In the genomic region with DNA sequence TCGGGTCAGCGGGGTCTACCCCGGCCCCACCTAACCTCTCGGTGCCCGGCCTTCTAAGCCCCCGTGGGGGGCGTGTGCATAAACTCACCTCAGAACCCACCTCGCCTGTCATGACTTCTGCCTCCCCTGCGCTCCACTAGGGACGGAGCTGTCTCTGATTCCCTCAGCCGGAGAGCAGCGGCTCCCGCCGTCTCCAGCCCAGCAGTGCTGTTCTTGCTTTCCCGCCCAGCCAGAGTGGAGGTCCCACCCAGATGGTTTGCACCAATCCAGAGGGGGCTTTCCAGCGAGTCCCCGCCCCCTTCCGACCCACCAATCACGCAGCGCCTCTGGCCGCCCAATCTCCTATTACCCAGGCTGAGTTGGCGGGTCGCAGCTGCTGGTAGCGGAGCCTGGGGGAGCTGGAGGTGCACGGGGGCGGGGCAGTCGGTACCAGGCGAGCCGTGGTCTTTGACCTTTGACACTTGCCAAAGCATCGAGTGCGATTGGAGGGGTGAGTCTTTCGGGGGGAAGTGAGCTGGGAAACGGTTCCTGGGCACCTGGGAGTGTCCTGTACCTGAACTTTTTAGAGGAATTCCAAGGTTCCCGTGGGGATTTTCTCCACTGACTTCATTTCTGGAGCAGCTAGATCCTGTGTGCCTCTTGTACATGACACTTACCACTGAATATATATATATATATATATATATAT, we compare ENCODE assay signal across 1 cellular context.
TF ChIP-seq lines count a peak whose summit lies in the region.

A gene (minus strand): TSS at position 220 of the 688 bp plus-strand sequence. CDS start 108 bp downstream, at position 112.

TF ChIP-seq in H1, 55 proteins besides CTCF, POLR2A, EP300 and RAD21:
- TF ChIP-seq JUND (IDR thresholded peaks at IDR 0.05; ENCODE audit: low read length) (no peak), TEAD4 (IDR thresholded peaks at IDR 0.05; ENCODE audit: low read depth, low read length) (no peak), CHD2 (IDR thresholded peaks at IDR 0.05; ENCODE audit: low read length) (peak; percentile 37; the same call in 1 of the 2 replicates), BACH1 (IDR thresholded peaks at IDR 0.05; ENCODE audit: low read length) (no peak), SRF (IDR thresholded peaks at IDR 0.05; ENCODE audit: low read depth, low read length) (no peak), SUZ12 (IDR thresholded peaks at IDR 0.05; ENCODE audit: low read length) (no peak), EGR1 (IDR thresholded peaks at IDR 0.05; ENCODE audit: borderline replicate concordance, low read depth, low read length) (peak; percentile 57; the same call in 1 of the 2 replicates), SIN3A (conservative IDR thresholded peaks at IDR 0.05 in 1 of 2, IDR thresholded peaks at IDR 0.05 in 1 of 2; ENCODE audit: low read depth in 1 of 2, low read length in 2 of 2) (peak; percentile 48 to 76; a peak in 3 of 4 replicates), HDAC6 (IDR thresholded peaks at IDR 0.05; ENCODE audit: low read depth, low read length) (no peak), NANOG (IDR thresholded peaks at IDR 0.05; ENCODE audit: insufficient read depth, low read depth, low read length, poor library complexity, severe bottlenecking) (no peak), KDM1A (IDR thresholded peaks at IDR 0.05; ENCODE audit: borderline replicate concordance, low read length) (no peak), RBBP5 (IDR thresholded peaks at IDR 0.05; ENCODE audit: borderline replicate concordance, low read depth, low read length) (no peak; the same call in 1 of the 2 replicates), EZH2 (IDR thresholded peaks at IDR 0.05; ENCODE audit: low read depth, low read length, severe bottlenecking) (no peak), HDAC2 (IDR thresholded peaks at IDR 0.05; ENCODE audit: borderline replicate concordance in 1 of 2, low read depth in 2 of 2, low read length in 2 of 2) (peak; percentile 59 to 71; a peak in 1 of 4 replicates), TAF7 (optimal IDR thresholded peaks at IDR 0.05; ENCODE audit: borderline replicate concordance, low read depth, low read length) (peak; percentile 84), SP2 (IDR thresholded peaks at IDR 0.05; ENCODE audit: low read length) (no peak), CTBP2 (IDR thresholded peaks at IDR 0.05; ENCODE audit: borderline replicate concordance, insufficient read depth, insufficient read length, low read length) (no peak), SP4 (IDR thresholded peaks at IDR 0.05; ENCODE audit: low read length) (peak; percentile 70; the same call in 1 of the 2 replicates), TCF12 (IDR thresholded peaks at IDR 0.05; ENCODE audit: low read depth, low read length) (0 out of 2 replicates have a peak, but pooled peaks have one; percentile 76), SIRT6 (IDR thresholded peaks at IDR 0.05; ENCODE audit: low read length) (no peak), RNF2 (IDR thresholded peaks at IDR 0.05; ENCODE audit: borderline replicate concordance, low read depth, low read length, missing control alignments, poor library complexity, severe bottlenecking) (no peak), KDM5A (IDR thresholded peaks at IDR 0.05; ENCODE audit: low read length) (no peak), CEBPB (IDR thresholded peaks at IDR 0.05; ENCODE audit: low read depth, low read length) (no peak), GABPA (IDR thresholded peaks at IDR 0.05; ENCODE audit: borderline replicate concordance, insufficient read depth, low read length) (no peak), RXRA (IDR thresholded peaks at IDR 0.05; ENCODE audit: insufficient read depth, low read depth, low read length) (no peak), CBX8 (IDR thresholded peaks at IDR 0.05; ENCODE audit: borderline replicate concordance, low read depth, low read length) (no peak), JUN (IDR thresholded peaks at IDR 0.05; ENCODE audit: low read depth, low read length) (no peak), POU5F1 (IDR thresholded peaks at IDR 0.05; ENCODE audit: low read depth, low read length) (no peak), BCL11A (IDR thresholded peaks at IDR 0.05; ENCODE audit: low read depth in 2 of 2, low read length in 2 of 2) (no peak), ASH2L (IDR thresholded peaks at IDR 0.05; ENCODE audit: low read length) (no peak), TAF1 (IDR thresholded peaks at IDR 0.05; ENCODE audit: low read depth, low read length) (peak; percentile 95), SAP30 (IDR thresholded peaks at IDR 0.05; ENCODE audit: insufficient read depth, insufficient replicate concordance, low read length) (peak; percentile 56), GTF2F1 (IDR thresholded peaks at IDR 0.05; ENCODE audit: borderline replicate concordance, low read depth, low read length) (no peak), NRF1 (IDR thresholded peaks at IDR 0.05; ENCODE audit: low read depth, low read length) (no peak), ZNF274 (IDR thresholded peaks at IDR 0.05; ENCODE audit: borderline replicate concordance, extremely low read depth, low read length) (no peak), PHF8 (conservative IDR thresholded peaks at IDR 0.05; ENCODE audit: low read depth, low read length) (peak; percentile 98), CBX5 (IDR thresholded peaks at IDR 0.05; ENCODE audit: low read depth, low read length) (no peak), CREB1 (IDR thresholded peaks at IDR 0.05) (peak; percentile 60), MAFK (IDR thresholded peaks at IDR 0.05; ENCODE audit: low read depth, low read length) (no peak), CHD1 (IDR thresholded peaks at IDR 0.05; ENCODE audit: low read depth, low read length) (no peak), POLR2AphosphoS5 (IDR thresholded peaks at IDR 0.05; ENCODE audit: low read depth, low read length) (peak; percentile 95), YY1 (IDR thresholded peaks at IDR 0.05; ENCODE audit: low read depth, low read length) (no peak), TBP (IDR thresholded peaks at IDR 0.05; ENCODE audit: low read depth, low read length) (peak; percentile 84), SIX5 (IDR thresholded peaks at IDR 0.05; ENCODE audit: low read depth, low read length) (0 out of 2 replicates have a peak, but pooled peaks have one; percentile 2), BRCA1 (IDR thresholded peaks at IDR 0.05; ENCODE audit: low read depth, low read length) (no peak), FOSL1 (IDR thresholded peaks at IDR 0.05; ENCODE audit: insufficient read depth, low read depth, low read length) (no peak), RFX5 (IDR thresholded peaks at IDR 0.05; ENCODE audit: borderline replicate concordance, low read depth, low read length) (no peak), KDM4A (IDR thresholded peaks at IDR 0.05; ENCODE audit: low read depth, low read length, severe bottlenecking) (no peak), SP1 (IDR thresholded peaks at IDR 0.05; ENCODE audit: low read depth, low read length) (peak; percentile 84)
- TF ChIP-seq, protein P1, sequence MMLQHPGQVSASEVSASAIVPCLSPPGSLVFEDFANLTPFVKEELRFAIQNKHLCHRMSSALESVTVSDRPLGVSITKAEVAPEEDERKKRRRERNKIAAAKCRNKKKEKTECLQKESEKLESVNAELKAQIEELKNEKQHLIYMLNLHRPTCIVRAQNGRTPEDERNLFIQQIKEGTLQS (IDR thresholded peaks at IDR 0.05; ENCODE audit: insufficient read depth, low read depth, low read length): no peak
- TF ChIP-seq, protein P2, sequence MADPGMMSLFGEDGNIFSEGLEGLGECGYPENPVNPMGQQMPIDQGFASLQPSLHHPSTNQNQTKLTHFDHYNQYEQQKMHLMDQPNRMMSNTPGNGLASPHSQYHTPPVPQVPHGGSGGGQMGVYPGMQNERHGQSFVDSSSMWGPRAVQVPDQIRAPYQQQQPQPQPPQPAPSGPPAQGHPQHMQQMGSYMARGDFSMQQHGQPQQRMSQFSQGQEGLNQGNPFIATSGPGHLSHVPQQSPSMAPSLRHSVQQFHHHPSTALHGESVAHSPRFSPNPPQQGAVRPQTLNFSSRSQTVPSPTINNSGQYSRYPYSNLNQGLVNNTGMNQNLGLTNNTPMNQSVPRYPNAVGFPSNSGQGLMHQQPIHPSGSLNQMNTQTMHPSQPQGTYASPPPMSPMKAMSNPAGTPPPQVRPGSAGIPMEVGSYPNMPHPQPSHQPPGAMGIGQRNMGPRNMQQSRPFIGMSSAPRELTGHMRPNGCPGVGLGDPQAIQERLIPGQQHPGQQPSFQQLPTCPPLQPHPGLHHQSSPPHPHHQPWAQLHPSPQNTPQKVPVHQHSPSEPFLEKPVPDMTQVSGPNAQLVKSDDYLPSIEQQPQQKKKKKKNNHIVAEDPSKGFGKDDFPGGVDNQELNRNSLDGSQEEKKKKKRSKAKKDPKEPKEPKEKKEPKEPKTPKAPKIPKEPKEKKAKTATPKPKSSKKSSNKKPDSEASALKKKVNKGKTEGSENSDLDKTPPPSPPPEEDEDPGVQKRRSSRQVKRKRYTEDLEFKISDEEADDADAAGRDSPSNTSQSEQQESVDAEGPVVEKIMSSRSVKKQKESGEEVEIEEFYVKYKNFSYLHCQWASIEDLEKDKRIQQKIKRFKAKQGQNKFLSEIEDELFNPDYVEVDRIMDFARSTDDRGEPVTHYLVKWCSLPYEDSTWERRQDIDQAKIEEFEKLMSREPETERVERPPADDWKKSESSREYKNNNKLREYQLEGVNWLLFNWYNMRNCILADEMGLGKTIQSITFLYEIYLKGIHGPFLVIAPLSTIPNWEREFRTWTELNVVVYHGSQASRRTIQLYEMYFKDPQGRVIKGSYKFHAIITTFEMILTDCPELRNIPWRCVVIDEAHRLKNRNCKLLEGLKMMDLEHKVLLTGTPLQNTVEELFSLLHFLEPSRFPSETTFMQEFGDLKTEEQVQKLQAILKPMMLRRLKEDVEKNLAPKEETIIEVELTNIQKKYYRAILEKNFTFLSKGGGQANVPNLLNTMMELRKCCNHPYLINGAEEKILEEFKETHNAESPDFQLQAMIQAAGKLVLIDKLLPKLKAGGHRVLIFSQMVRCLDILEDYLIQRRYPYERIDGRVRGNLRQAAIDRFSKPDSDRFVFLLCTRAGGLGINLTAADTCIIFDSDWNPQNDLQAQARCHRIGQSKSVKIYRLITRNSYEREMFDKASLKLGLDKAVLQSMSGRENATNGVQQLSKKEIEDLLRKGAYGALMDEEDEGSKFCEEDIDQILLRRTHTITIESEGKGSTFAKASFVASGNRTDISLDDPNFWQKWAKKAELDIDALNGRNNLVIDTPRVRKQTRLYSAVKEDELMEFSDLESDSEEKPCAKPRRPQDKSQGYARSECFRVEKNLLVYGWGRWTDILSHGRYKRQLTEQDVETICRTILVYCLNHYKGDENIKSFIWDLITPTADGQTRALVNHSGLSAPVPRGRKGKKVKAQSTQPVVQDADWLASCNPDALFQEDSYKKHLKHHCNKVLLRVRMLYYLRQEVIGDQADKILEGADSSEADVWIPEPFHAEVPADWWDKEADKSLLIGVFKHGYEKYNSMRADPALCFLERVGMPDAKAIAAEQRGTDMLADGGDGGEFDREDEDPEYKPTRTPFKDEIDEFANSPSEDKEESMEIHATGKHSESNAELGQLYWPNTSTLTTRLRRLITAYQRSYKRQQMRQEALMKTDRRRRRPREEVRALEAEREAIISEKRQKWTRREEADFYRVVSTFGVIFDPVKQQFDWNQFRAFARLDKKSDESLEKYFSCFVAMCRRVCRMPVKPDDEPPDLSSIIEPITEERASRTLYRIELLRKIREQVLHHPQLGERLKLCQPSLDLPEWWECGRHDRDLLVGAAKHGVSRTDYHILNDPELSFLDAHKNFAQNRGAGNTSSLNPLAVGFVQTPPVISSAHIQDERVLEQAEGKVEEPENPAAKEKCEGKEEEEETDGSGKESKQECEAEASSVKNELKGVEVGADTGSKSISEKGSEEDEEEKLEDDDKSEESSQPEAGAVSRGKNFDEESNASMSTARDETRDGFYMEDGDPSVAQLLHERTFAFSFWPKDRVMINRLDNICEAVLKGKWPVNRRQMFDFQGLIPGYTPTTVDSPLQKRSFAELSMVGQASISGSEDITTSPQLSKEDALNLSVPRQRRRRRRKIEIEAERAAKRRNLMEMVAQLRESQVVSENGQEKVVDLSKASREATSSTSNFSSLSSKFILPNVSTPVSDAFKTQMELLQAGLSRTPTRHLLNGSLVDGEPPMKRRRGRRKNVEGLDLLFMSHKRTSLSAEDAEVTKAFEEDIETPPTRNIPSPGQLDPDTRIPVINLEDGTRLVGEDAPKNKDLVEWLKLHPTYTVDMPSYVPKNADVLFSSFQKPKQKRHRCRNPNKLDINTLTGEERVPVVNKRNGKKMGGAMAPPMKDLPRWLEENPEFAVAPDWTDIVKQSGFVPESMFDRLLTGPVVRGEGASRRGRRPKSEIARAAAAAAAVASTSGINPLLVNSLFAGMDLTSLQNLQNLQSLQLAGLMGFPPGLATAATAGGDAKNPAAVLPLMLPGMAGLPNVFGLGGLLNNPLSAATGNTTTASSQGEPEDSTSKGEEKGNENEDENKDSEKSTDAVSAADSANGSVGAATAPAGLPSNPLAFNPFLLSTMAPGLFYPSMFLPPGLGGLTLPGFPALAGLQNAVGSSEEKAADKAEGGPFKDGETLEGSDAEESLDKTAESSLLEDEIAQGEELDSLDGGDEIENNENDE (IDR thresholded peaks at IDR 0.05; ENCODE audit: insufficient replicate concordance, low read length): no peak
- TF ChIP-seq, protein P3, sequence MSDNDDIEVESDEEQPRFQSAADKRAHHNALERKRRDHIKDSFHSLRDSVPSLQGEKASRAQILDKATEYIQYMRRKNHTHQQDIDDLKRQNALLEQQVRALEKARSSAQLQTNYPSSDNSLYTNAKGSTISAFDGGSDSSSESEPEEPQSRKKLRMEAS (IDR thresholded peaks at IDR 0.05): no peak
- TF ChIP-seq, protein P4, sequence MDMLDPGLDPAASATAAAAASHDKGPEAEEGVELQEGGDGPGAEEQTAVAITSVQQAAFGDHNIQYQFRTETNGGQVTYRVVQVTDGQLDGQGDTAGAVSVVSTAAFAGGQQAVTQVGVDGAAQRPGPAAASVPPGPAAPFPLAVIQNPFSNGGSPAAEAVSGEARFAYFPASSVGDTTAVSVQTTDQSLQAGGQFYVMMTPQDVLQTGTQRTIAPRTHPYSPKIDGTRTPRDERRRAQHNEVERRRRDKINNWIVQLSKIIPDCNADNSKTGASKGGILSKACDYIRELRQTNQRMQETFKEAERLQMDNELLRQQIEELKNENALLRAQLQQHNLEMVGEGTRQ (IDR thresholded peaks at IDR 0.05; ENCODE audit: low read length): no peak
- TF ChIP-seq, protein P5, sequence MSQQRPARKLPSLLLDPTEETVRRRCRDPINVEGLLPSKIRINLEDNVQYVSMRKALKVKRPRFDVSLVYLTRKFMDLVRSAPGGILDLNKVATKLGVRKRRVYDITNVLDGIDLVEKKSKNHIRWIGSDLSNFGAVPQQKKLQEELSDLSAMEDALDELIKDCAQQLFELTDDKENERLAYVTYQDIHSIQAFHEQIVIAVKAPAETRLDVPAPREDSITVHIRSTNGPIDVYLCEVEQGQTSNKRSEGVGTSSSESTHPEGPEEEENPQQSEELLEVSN (IDR thresholded peaks at IDR 0.05): peak; percentile 90
- TF ChIP-seq, protein P6, sequence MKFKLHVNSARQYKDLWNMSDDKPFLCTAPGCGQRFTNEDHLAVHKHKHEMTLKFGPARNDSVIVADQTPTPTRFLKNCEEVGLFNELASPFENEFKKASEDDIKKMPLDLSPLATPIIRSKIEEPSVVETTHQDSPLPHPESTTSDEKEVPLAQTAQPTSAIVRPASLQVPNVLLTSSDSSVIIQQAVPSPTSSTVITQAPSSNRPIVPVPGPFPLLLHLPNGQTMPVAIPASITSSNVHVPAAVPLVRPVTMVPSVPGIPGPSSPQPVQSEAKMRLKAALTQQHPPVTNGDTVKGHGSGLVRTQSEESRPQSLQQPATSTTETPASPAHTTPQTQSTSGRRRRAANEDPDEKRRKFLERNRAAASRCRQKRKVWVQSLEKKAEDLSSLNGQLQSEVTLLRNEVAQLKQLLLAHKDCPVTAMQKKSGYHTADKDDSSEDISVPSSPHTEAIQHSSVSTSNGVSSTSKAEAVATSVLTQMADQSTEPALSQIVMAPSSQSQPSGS (IDR thresholded peaks at IDR 0.05; ENCODE audit: low read length): 0 out of 2 replicates have a peak, but pooled peaks have one; percentile 14
